ENCODE assay signal across 19 cellular contexts in the genomic region with DNA sequence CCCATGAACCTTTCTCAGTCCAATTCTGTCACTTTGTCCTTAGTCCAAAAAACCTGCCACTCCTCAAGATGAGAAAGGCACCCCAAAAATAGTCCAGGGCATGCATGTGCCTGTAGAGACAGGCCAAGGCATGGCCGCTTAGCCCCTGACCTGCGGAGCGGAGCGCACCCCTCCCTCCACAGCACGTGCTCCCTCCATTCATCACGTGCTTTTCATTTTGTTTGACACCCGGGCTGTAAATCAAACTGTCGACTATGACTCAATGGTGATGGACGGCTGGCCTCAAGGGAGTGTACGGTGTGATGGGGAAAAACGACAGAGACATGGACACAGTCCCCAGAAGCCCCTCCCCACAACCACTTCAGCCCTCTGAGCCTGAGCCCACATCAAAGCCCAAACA.
"Had no signal": no experiment of that assay in that cellular context is flagged by ENCODE, and none has a peak within 500 bp of the region (broad histone marks: within the 10 kb centered on the region; RNA-seq: fewer than 3 reads in every experiment).

No MANE protein-coding gene starts in this region.

- H3K9me3 Mint-ChIP-seq: activated CD4-positive, alpha-beta T cell treated with anti-CD3 and anti-CD28 coated beads, Interleukin-2, amount 10 ng/mL, durations not matched to agents 24 days and 14 days; activated T-cell treated with anti-CD3 and anti-CD28 coated beads, Interleukin-2, amount 50 U/mL, for 72 hours; central memory CD8-positive, alpha-beta T cell had no signal

- H3K27ac ChIP-seq: brain microvascular endothelial cell, pancreas, skin epidermis, transverse colon had no signal

- H3K4me1 Mint-ChIP-seq: activated CD4-positive, alpha-beta T cell treated with anti-CD3 and anti-CD28 coated beads, Interleukin-2, amount 10 ng/mL, durations not matched to agents 24 days and 14 days; central memory CD8-positive, alpha-beta T cell had no signal

- H3K4me3 ChIP-seq: coronary artery, pancreas, skin epidermis, transverse colon had no signal

- H3K27me3 ChIP-seq: brain microvascular endothelial cell, pancreas, transverse colon had no signal

- DNase-seq: activated CD4-positive, alpha-beta T cell treated with anti-CD3 and anti-CD28 coated beads, Interleukin-2, amount 10 ng/mL, durations not matched to agents 24 days and 14 days; activated CD4-positive, CD25-positive, alpha-beta regulatory T cell; activated CD8-positive, alpha-beta memory T cell treated with anti-CD3 and anti-CD28 coated beads, Interleukin-2, amount 50 U/mL, for 48 hours; activated gamma-delta T cell treated with Interleukin-2 at 50 U/mL for 16 hours; activated T-cell treated with anti-CD3 and anti-CD28 coated beads, Interleukin-2, amount 50 U/mL, for 72 hours; amniotic stem cell; brain microvascular endothelial cell; foreskin fibroblast; stimulated activated CD4-positive, alpha-beta T cell treated with anti-CD3 and anti-CD28 coated beads, Interleukin-4, amount 100 ng/mL, for 4 hours; stimulated activated CD8-positive, alpha-beta memory T cell treated with anti-CD3 and anti-CD28 coated beads, Interleukin-4, amount 100 ng/mL, for 48 hours; stimulated activated naive CD4-positive, alpha-beta T cell treated with Interleukin-2 at 50 U/mL for 16 hours; substantia nigra; T-helper 2 cell; transverse colon had no signal

- H3K36me3 ChIP-seq: brain microvascular endothelial cell, pancreas, transverse colon had no signal

- ATAC-seq: activated T-cell treated with anti-CD3 and anti-CD28 coated beads, Interleukin-2, amount 50 U/mL, for 72 hours; pancreas had no signal

- H3K36me3 Mint-ChIP-seq: activated naive CD8-positive, alpha-beta T cell had no signal

- H3K27me3 Mint-ChIP-seq: activated naive CD8-positive, alpha-beta T cell had no signal

- H3K27ac Mint-ChIP-seq: activated CD4-positive, alpha-beta T cell treated with anti-CD3 and anti-CD28 coated beads, Interleukin-2, amount 10 ng/mL, durations not matched to agents 24 days and 14 days; activated naive CD8-positive, alpha-beta T cell; activated T-cell treated with anti-CD3 and anti-CD28 coated beads, Interleukin-2, amount 50 U/mL, for 72 hours had no signal

- H3K9me3 ChIP-seq: pancreas, transverse colon had no signal

- H3K4me3 Mint-ChIP-seq: activated CD4-positive, alpha-beta T cell treated with anti-CD3 and anti-CD28 coated beads, Interleukin-2, amount 10 ng/mL, durations not matched to agents 24 days and 14 days; activated naive CD8-positive, alpha-beta T cell; activated T-cell treated with anti-CD3 and anti-CD28 coated beads, Interleukin-2, amount 50 U/mL, for 72 hours; central memory CD8-positive, alpha-beta T cell had no signal
